In the genomic region with DNA sequence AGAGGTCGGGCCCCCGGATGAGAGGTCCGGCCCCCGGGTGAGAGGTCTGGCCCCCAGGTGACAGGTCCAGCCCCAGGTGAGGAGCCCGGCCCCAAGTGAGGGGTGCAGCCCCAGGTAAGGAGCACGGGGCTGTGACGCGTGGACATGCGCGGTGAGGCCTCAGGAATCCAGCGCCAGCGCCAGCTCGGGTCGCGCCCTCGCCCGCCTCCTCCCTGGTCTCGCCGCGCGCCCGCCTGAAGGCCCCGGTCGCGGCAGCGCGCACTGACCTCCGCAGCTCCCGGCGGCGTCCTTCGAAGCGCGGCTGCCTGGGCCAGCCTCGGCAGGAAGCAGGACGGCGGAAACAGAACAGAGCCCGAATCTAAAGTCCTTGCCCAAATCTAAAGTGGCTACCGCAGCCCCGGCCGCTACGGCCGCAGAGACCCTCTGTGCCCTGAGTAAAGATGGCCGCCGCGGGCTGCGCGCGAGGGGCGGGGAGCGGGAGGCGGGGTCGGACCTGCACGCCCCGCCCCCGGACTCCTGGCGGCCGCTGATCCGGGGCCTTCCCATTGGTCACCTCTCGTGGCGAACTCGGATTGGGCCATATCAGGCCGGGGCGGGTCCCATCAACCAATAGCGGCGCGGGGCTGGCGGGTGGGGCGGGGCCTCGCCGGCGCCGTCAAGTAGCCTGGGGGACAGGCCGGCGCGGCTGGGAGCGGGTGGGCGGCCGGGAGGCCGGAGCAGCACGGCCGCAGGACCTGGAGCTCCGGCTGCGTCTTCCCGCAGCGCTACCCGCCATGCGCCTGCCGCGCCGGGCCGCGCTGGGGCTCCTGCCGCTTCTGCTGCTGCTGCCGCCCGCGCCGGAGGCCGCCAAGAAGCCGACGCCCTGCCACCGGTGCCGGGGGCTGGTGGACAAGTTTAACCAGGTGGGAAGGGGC, we compare ENCODE assay signal across 1 cellular context.
TF ChIP-seq lines count a peak whose summit lies in the region.

Gene ALG12, minus strand, starts transcription at position 442 of the 914 bp plus-strand sequence. CDS start 4,673 bp downstream, outside the sequence.
Gene CRELD2, plus strand, starts transcription at position 638 of the 914 bp plus-strand sequence. Its CDS starts 136 bp downstream, at position 774.

TF ChIP-seq in HepG2, 621 proteins besides CTCF, POLR2A, EP300 and RAD21 (continued from another document and continues in another):
- TF ChIP-seq CCAR2 (optimal IDR thresholded peaks at IDR 0.05; ENCODE audit: low read depth, low read length) = no peak
- TF ChIP-seq MIER2 (CRISPR knock-in tag; IDR thresholded peaks at IDR 0.05) = no peak
- peak; percentile 30; the same call in 1 of the 2 replicates for TF ChIP-seq ZNF263 (CRISPR knock-in tag; IDR thresholded peaks at IDR 0.05)
- no peak for TF ChIP-seq MNT (IDR thresholded peaks at IDR 0.05)
- TF ChIP-seq ZNF782 (CRISPR knock-in tag; IDR thresholded peaks at IDR 0.05; ENCODE audit: borderline replicate concordance) = peak; percentile 60; the same call in 1 of the 2 replicates
- TF ChIP-seq, protein P1, sequence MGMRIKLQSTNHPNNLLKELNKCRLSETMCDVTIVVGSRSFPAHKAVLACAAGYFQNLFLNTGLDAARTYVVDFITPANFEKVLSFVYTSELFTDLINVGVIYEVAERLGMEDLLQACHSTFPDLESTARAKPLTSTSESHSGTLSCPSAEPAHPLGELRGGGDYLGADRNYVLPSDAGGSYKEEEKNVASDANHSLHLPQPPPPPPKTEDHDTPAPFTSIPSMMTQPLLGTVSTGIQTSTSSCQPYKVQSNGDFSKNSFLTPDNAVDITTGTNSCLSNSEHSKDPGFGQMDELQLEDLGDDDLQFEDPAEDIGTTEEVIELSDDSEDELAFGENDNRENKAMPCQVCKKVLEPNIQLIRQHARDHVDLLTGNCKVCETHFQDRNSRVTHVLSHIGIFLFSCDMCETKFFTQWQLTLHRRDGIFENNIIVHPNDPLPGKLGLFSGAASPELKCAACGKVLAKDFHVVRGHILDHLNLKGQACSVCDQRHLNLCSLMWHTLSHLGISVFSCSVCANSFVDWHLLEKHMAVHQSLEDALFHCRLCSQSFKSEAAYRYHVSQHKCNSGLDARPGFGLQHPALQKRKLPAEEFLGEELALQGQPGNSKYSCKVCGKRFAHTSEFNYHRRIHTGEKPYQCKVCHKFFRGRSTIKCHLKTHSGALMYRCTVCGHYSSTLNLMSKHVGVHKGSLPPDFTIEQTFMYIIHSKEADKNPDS (CRISPR knock-in tag; IDR thresholded peaks at IDR 0.05) = no peak
- 0 out of 2 replicates have a peak, but pooled peaks have one; percentile 44 for TF ChIP-seq ZNF891 (CRISPR knock-in tag; IDR thresholded peaks at IDR 0.05)
- TF ChIP-seq ELF1 (CRISPR knock-in tag; IDR thresholded peaks at IDR 0.05) = 0 out of 2 replicates have a peak, but pooled peaks have one; percentile 10
- TF ChIP-seq ZBTB7A (CRISPR knock-in tag; IDR thresholded peaks at IDR 0.05) = peak; percentile 90
- no peak for TF ChIP-seq ARNT (IDR thresholded peaks at IDR 0.05)
- TF ChIP-seq, protein P2, sequence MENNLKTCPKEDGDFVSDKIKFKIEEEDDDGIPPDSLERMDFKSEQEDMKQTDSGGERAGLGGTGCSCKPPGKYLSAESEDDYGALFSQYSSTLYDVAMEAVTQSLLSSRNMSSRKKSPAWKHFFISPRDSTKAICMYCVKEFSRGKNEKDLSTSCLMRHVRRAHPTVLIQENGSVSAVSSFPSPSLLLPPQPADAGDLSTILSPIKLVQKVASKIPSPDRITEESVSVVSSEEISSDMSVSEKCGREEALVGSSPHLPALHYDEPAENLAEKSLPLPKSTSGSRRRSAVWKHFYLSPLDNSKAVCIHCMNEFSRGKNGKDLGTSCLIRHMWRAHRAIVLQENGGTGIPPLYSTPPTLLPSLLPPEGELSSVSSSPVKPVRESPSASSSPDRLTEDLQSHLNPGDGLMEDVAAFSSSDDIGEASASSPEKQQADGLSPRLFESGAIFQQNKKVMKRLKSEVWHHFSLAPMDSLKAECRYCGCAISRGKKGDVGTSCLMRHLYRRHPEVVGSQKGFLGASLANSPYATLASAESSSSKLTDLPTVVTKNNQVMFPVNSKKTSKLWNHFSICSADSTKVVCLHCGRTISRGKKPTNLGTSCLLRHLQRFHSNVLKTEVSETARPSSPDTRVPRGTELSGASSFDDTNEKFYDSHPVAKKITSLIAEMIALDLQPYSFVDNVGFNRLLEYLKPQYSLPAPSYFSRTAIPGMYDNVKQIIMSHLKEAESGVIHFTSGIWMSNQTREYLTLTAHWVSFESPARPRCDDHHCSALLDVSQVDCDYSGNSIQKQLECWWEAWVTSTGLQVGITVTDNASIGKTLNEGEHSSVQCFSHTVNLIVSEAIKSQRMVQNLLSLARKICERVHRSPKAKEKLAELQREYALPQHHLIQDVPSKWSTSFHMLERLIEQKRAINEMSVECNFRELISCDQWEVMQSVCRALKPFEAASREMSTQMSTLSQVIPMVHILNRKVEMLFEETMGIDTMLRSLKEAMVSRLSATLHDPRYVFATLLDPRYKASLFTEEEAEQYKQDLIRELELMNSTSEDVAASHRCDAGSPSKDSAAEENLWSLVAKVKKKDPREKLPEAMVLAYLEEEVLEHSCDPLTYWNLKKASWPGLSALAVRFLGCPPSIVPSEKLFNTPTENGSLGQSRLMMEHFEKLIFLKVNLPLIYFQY (CRISPR knock-in tag; IDR thresholded peaks at IDR 0.05; ENCODE audit: borderline replicate concordance) = peak; percentile 59; the same call in 1 of the 2 replicates
- TF ChIP-seq RFX5 (IDR thresholded peaks at IDR 0.05; ENCODE audit: low read depth, low read length) = peak; percentile 49; the same call in 1 of the 2 replicates
- TF ChIP-seq TEAD3 (CRISPR knock-in tag; optimal IDR thresholded peaks at IDR 0.05; ENCODE audit: borderline replicate concordance) = peak; percentile 24
- TF ChIP-seq MEIS1 (CRISPR knock-in tag; IDR thresholded peaks at IDR 0.05; ENCODE audit: borderline replicate concordance) = no peak
- peak; percentile 33; the same call in 1 of the 2 replicates for TF ChIP-seq TSC22D2 (CRISPR knock-in tag; IDR thresholded peaks at IDR 0.05; ENCODE audit: borderline replicate concordance)
- TF ChIP-seq ZKSCAN8 (CRISPR knock-in tag; IDR thresholded peaks at IDR 0.05; ENCODE audit: borderline replicate concordance) = peak; percentile 46; the same call in 1 of the 2 replicates
- no peak for TF ChIP-seq NCOA1 (CRISPR knock-in tag; IDR thresholded peaks at IDR 0.05)
- no peak for TF ChIP-seq LCORL (IDR thresholded peaks at IDR 0.05)
- TF ChIP-seq LCORL (CRISPR knock-in tag; IDR thresholded peaks at IDR 0.05) = peak; percentile 63; the same call in 1 of the 2 replicates
- TF ChIP-seq, protein P3, sequence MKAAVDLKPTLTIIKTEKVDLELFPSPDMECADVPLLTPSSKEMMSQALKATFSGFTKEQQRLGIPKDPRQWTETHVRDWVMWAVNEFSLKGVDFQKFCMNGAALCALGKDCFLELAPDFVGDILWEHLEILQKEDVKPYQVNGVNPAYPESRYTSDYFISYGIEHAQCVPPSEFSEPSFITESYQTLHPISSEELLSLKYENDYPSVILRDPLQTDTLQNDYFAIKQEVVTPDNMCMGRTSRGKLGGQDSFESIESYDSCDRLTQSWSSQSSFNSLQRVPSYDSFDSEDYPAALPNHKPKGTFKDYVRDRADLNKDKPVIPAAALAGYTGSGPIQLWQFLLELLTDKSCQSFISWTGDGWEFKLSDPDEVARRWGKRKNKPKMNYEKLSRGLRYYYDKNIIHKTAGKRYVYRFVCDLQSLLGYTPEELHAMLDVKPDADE (CRISPR knock-in tag; IDR thresholded peaks at IDR 0.05) = no peak
- TF ChIP-seq ZNF747 (CRISPR knock-in tag; IDR thresholded peaks at IDR 0.05; ENCODE audit: borderline replicate concordance) = no peak
- peak; percentile 72; the same call in 1 of the 2 replicates for TF ChIP-seq ZNF441 (CRISPR knock-in tag; IDR thresholded peaks at IDR 0.05; ENCODE audit: borderline replicate concordance)
- TF ChIP-seq CSRNP2 (CRISPR knock-in tag; conservative IDR thresholded peaks at IDR 0.05; ENCODE audit: low read depth) = no peak
- no peak for TF ChIP-seq ZNF329 (CRISPR knock-in tag; IDR thresholded peaks at IDR 0.05; ENCODE audit: low read depth)
- no peak for TF ChIP-seq KDM1A (CRISPR knock-in tag; IDR thresholded peaks at IDR 0.05)
- TF ChIP-seq ZNF800 (CRISPR knock-in tag; IDR thresholded peaks at IDR 0.05) = no peak
- TF ChIP-seq HOXA7 (CRISPR knock-in tag; IDR thresholded peaks at IDR 0.05) = no peak
- TF ChIP-seq MYC (CRISPR knock-in tag; IDR thresholded peaks at IDR 0.05; ENCODE audit: borderline replicate concordance) = peak; percentile 64
- TF ChIP-seq, protein P4, sequence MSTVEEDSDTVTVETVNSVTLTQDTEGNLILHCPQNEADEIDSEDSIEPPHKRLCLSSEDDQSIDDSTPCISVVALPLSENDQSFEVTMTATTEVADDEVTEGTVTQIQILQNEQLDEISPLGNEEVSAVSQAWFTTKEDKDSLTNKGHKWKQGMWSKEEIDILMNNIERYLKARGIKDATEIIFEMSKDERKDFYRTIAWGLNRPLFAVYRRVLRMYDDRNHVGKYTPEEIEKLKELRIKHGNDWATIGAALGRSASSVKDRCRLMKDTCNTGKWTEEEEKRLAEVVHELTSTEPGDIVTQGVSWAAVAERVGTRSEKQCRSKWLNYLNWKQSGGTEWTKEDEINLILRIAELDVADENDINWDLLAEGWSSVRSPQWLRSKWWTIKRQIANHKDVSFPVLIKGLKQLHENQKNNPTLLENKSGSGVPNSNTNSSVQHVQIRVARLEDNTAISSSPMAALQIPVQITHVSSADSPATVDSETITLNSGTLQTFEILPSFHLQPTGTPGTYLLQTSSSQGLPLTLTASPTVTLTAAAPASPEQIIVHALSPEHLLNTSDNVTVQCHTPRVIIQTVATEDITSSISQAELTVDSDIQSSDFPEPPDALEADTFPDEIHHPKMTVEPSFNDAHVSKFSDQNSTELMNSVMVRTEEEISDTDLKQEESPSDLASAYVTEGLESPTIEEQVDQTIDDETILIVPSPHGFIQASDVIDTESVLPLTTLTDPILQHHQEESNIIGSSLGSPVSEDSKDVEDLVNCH (CRISPR knock-in tag; IDR thresholded peaks at IDR 0.05) = no peak
- TF ChIP-seq YEATS2 (CRISPR knock-in tag; IDR thresholded peaks at IDR 0.05; ENCODE audit: borderline replicate concordance) = peak; percentile 45
- TF ChIP-seq, protein P5, sequence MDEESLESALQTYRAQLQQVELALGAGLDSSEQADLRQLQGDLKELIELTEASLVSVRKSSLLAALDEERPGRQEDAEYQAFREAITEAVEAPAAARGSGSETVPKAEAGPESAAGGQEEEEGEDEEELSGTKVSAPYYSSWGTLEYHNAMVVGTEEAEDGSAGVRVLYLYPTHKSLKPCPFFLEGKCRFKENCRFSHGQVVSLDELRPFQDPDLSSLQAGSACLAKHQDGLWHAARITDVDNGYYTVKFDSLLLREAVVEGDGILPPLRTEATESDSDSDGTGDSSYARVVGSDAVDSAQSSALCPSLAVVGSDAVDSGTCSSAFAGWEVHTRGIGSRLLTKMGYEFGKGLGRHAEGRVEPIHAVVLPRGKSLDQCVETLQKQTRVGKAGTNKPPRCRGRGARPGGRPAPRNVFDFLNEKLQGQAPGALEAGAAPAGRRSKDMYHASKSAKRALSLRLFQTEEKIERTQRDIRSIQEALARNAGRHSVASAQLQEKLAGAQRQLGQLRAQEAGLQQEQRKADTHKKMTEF (CRISPR knock-in tag; IDR thresholded peaks at IDR 0.05) = peak; percentile 61
- peak; percentile 66 for TF ChIP-seq SP5 (CRISPR knock-in tag; IDR thresholded peaks at IDR 0.05; ENCODE audit: borderline replicate concordance, low read depth)
- TF ChIP-seq PATZ1 (CRISPR knock-in tag; IDR thresholded peaks at IDR 0.05) = peak; percentile 58
- TF ChIP-seq HNRNPK (IDR thresholded peaks at IDR 0.05; ENCODE audit: low read depth, low read length, poor library complexity, severe bottlenecking) = peak; percentile 37
- TF ChIP-seq ZNF850 (CRISPR knock-in tag; conservative IDR thresholded peaks at IDR 0.05) = no peak
